17 cellular contexts compared by ENCODE assay signal in the genomic region with DNA sequence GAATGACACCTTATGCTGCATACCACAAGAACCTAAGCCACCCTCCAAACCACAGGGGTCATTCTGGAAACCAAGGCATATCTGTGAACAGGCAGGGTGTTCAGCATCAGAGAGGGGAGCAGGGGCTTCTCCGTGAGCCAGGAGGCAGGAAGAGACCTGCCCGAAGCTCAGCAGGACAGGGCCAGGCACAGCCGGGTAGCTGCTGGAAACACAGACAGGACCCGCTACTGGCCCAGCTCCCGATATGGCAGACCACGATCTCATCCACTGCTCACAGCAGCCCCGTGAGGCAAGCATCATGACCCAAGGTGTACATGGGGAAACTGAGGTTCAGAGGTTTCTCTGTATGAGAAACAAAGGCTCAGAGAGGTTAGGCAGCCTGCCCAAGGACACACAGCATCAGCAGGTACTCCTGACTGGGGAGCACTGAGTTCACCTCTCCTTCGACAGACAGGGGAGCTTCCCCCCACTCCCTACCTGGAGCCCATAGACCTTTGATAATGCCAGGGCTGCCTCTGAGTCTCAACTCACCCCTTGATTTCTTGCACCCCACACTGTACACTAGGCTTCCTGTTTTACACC.
DNase-seq lines count a peak whose midpoint lies in the region; ATAC-seq and TF ChIP-seq lines count a peak whose summit lies in the region.
"Had no signal": no experiment of that assay in that cellular context is flagged by ENCODE, and none has a peak within 500 bp of the region (broad histone marks: within the 10 kb centered on the region; RNA-seq: fewer than 3 reads in every experiment).

No MANE protein-coding gene starts in this region.

- no peak overlapping the region for H3K27ac ChIP-seq in Peyer's patch
- no peak overlapping the region for H3K27ac ChIP-seq in stomach
- H3K27ac ChIP-seq: GM23248 had no signal

- TF ChIP-seq CTCF in Peyer's patch (IDR thresholded peaks at IDR 0.05): no peak
- TF ChIP-seq CTCF in stomach (IDR thresholded peaks at IDR 0.05): no peak

- no peaks in the 10 kb centered on the region for H3K9me3 Mint-ChIP-seq in activated T-helper 2 cell treated with anti-CD3 and anti-CD28 coated beads, Interferon-gamma antibody, Interleukin-2, Interleukin-4, amounts not matched to agents 10 μg/mL and 5 μg/mL and 100 μg/mL, durations not matched to agents 14 hours and 24 hours and 36 hours
- H3K9me3 Mint-ChIP-seq: CD4-positive, alpha-beta T cell had no signal

- H3K36me3 ChIP-seq in Peyer's patch (no peaks in the 10 kb centered on the region), stomach (no peaks in the 10 kb centered on the region)

- TF ChIP-seq EP300 in stomach (IDR thresholded peaks at IDR 0.05): no peak

- H3K4me3 Mint-ChIP-seq in activated T-helper 2 cell treated with anti-CD3 and anti-CD28 coated beads, Interferon-gamma antibody, Interleukin-2, Interleukin-4, amounts not matched to agents 10 μg/mL and 5 μg/mL and 100 μg/mL, durations not matched to agents 14 hours and 24 hours and 36 hours (ENCODE audit: low read depth): no peak overlapping the region
- H3K4me3 Mint-ChIP-seq: B cell; CD4-positive, alpha-beta T cell had no signal

- H3K4me3 ChIP-seq in Peyer's patch: no peak overlapping the region
- H3K4me3 ChIP-seq in stomach: no peak overlapping the region
- H3K4me3 ChIP-seq: GM23248 had no signal

- DNase-seq in activated effector memory CD4-positive, alpha-beta T cell treated with anti-CD3 and anti-CD28 coated beads, Interleukin-2, amount 50 U/mL, for 16 hours: peak; percentile 12
- no peak for DNase-seq in activated effector memory CD4-positive, alpha-beta T cell treated with Interleukin-2 at 50 U/mL for 16 hours
- DNase-seq in Peyer's patch (peak; percentile 3 to 26 (median 9)), left lobe of liver (ENCODE audit: low spot score) (peak; percentile 16), stomach (peak; percentile 3)
- DNase-seq in activated T-helper 2 cell treated with anti-CD3 and anti-CD28 coated beads, Interferon-gamma antibody, Interleukin-2, Interleukin-4, amounts not matched to agents 10 μg/mL and 5 μg/mL and 100 μg/mL, durations not matched to agents 14 hours and 24 hours and 36 hours (ENCODE audit: low spot score): no peak
- DNase-seq: GF-D8, KG1, NCI-H1048, NCI-H1694, NCI-H748 treated with DMSO at 0.1 percent for 48 hours, PC-3 had no signal

- H3K4me1 Mint-ChIP-seq in activated T-helper 2 cell treated with anti-CD3 and anti-CD28 coated beads, Interferon-gamma antibody, Interleukin-2, Interleukin-4, amounts not matched to agents 10 μg/mL and 5 μg/mL and 100 μg/mL, durations not matched to agents 14 hours and 24 hours and 36 hours (ENCODE audit: low read depth): no peaks in the 10 kb centered on the region
- H3K4me1 Mint-ChIP-seq: B cell had no signal

- no peak overlapping the region for H3K27ac Mint-ChIP-seq in activated T-helper 2 cell treated with anti-CD3 and anti-CD28 coated beads, Interferon-gamma antibody, Interleukin-2, Interleukin-4, amounts not matched to agents 10 μg/mL and 5 μg/mL and 100 μg/mL, durations not matched to agents 14 hours and 24 hours and 36 hours
- H3K27ac Mint-ChIP-seq: B cell; CD4-positive, alpha-beta T cell had no signal

- H3K36me3 Mint-ChIP-seq in activated T-helper 2 cell treated with anti-CD3 and anti-CD28 coated beads, Interferon-gamma antibody, Interleukin-2, Interleukin-4, amounts not matched to agents 10 μg/mL and 5 μg/mL and 100 μg/mL, durations not matched to agents 14 hours and 24 hours and 36 hours (ENCODE audit: low read depth): no peaks in the 10 kb centered on the region

- TF ChIP-seq POLR2A in Peyer's patch (IDR thresholded peaks at IDR 0.05) (no peak), stomach (IDR thresholded peaks at IDR 0.05) (no peak)

- intact Hi-C loops in stomach (cut with DNase I; ENCODE audit: low total_unique reads): no loop called here
- intact Hi-C loops in activated T-helper 2 cell treated with anti-CD3 and anti-CD28 coated beads, Interferon-gamma antibody, Interleukin-2, Interleukin-4, amounts not matched to agents 10 μg/mL and 5 μg/mL and 100 μg/mL, durations not matched to agents 14 hours and 24 hours and 36 hours (cut with micrococcal nuclease): no loop called here

- peaks cover 3% of the 10 kb centered on the region for H3K27me3 Mint-ChIP-seq in activated T-helper 2 cell treated with anti-CD3 and anti-CD28 coated beads, Interferon-gamma antibody, Interleukin-2, Interleukin-4, amounts not matched to agents 10 μg/mL and 5 μg/mL and 100 μg/mL, durations not matched to agents 14 hours and 24 hours and 36 hours (ENCODE audit: low read depth)

- H3K4me1 ChIP-seq in Peyer's patch: no peaks in the 10 kb centered on the region
- H3K4me1 ChIP-seq in stomach: no peaks in the 10 kb centered on the region

- ATAC-seq in left lobe of liver (no peak), HG02798 (IDR thresholded peaks at IDR 0.05; ENCODE audit: poor library complexity, unreplicated experiment) (no peak), HG02588 (IDR thresholded peaks at IDR 0.05; ENCODE audit: unreplicated experiment) (no peak)
- ATAC-seq: PC-3 had no signal

- H3K9me3 ChIP-seq in Peyer's patch (no peaks in the 10 kb centered on the region), stomach (no peaks in the 10 kb centered on the region)

- 73 to 85% (median 77%) methylated on average over 4 to 8 of the region's 8 CpGs for WGBS in stomach, 5 donors

- H3K27me3 ChIP-seq in Peyer's patch: no peaks in the 10 kb centered on the region
- peaks cover 3 to 51% (median 10%) of the 10 kb centered on the region in 3 donors for H3K27me3 ChIP-seq in stomach

Comparison
In these comparisons a context has a peak if more than half of its experiments do, and no peak if none do; other contexts are left out.
1. DNase-seq: peak in activated effector memory CD4-positive, alpha-beta T cell treated with anti-CD3 and anti-CD28 coated beads, Interleukin-2, amount 50 U/mL, for 16 hours (single experiment), Peyer's patch (3 of 3), left lobe of liver (single experiment) and stomach (single experiment); none in activated effector memory CD4-positive, alpha-beta T cell treated with Interleukin-2 at 50 U/mL for 16 hours (single experiment) and activated T-helper 2 cell treated with anti-CD3 and anti-CD28 coated beads, Interferon-gamma antibody, Interleukin-2, Interleukin-4, amounts not matched to agents 10 μg/mL and 5 μg/mL and 100 μg/mL, durations not matched to agents 14 hours and 24 hours and 36 hours (single experiment).